12 cellular contexts compared by ENCODE assay signal in the genomic region with DNA sequence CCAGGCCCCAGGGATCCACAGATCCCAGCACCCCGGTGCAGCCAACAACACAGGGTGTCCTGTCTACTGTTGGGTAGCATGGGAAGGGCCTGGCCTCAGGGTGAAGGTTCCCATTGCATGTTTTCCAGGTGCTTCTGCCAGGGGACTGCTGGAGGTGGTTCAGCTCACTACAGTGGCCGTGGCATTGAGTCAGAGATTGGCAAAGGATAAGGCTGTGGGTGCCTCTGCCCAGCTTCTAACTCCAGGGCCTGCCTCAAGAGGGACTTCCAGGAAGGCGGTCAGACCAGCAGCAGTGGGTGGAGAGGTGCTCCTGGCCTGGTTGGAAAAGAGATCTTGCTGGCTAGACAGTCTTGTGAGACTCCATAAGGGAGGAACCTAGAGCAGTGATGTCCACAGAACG.
"Had no signal": no experiment of that assay in that cellular context is flagged by ENCODE, and none has a peak within 500 bp of the region (broad histone marks: within the 10 kb centered on the region; RNA-seq: fewer than 3 reads in every experiment).

No MANE protein-coding gene starts in this region.

- H3K9me3 Mint-ChIP-seq: activated B cell treated with CpG ODN at 0.5 μM for 24 hours; activated CD4-positive, alpha-beta T cell treated with anti-CD3 and anti-CD28 coated beads, Interleukin-2, amount 10 ng/mL, durations not matched to agents 24 days and 14 days; activated naive CD4-positive, alpha-beta T cell treated with anti-CD3 and anti-CD28 coated beads, Interleukin-2, amount 10 ng/mL, durations not matched to agents 7 days and 5 days; dendritic cell treated with granulocyte-macrophage colony-stimulating factor and Interleukin-4, amounts not matched to agents 40 ng/mL and 50 ng/mL, for 4 days; naive thymus-derived CD4-positive, alpha-beta T cell had no signal

- H3K9me3 ChIP-seq: body of pancreas, esophagus muscularis mucosa, transverse colon had no signal

- H3K27me3 Mint-ChIP-seq: activated B cell treated with CpG ODN at 0.5 μM for 24 hours; activated CD4-positive, alpha-beta T cell treated with anti-CD3 and anti-CD28 coated beads, Interleukin-2, amount 10 ng/mL, durations not matched to agents 24 days and 14 days; activated naive CD4-positive, alpha-beta T cell treated with anti-CD3 and anti-CD28 coated beads, Interleukin-2, amount 10 ng/mL, durations not matched to agents 7 days and 5 days; naive thymus-derived CD4-positive, alpha-beta T cell had no signal

- H3K4me3 ChIP-seq: body of pancreas, esophagus muscularis mucosa, lung, transverse colon had no signal

- H3K27me3 ChIP-seq: body of pancreas, esophagus muscularis mucosa, transverse colon had no signal

- H3K4me1 ChIP-seq: transverse colon had no signal

- H3K4me3 Mint-ChIP-seq: activated B cell treated with CpG ODN at 0.5 μM for 24 hours; activated CD4-positive, alpha-beta T cell treated with anti-CD3 and anti-CD28 coated beads, Interleukin-2, amount 10 ng/mL, durations not matched to agents 24 days and 14 days; activated naive CD4-positive, alpha-beta T cell treated with anti-CD3 and anti-CD28 coated beads, Interleukin-2, amount 10 ng/mL, durations not matched to agents 7 days and 5 days; dendritic cell treated with granulocyte-macrophage colony-stimulating factor and Interleukin-4, amounts not matched to agents 40 ng/mL and 50 ng/mL, for 4 days; naive thymus-derived CD4-positive, alpha-beta T cell had no signal

- H3K27ac ChIP-seq: body of pancreas, transverse colon had no signal

- ATAC-seq: body of pancreas; naive thymus-derived CD4-positive, alpha-beta T cell had no signal

- DNase-seq: activated B cell treated with CpG ODN at 0.5 μM for 24 hours; activated CD4-positive, alpha-beta T cell treated with anti-CD3 and anti-CD28 coated beads, Interleukin-2, amount 10 ng/mL, durations not matched to agents 24 days and 14 days; activated CD8-positive, alpha-beta memory T cell treated with anti-CD3 and anti-CD28 coated beads for 24 hours; activated naive CD4-positive, alpha-beta T cell treated with anti-CD3 and anti-CD28 coated beads, Interleukin-2, amount 10 ng/mL, durations not matched to agents 7 days and 5 days; body of pancreas; left cardiac atrium; naive thymus-derived CD4-positive, alpha-beta T cell; small intestine; transverse colon had no signal

- H3K27ac Mint-ChIP-seq: activated B cell treated with CpG ODN at 0.5 μM for 24 hours; activated CD4-positive, alpha-beta T cell treated with anti-CD3 and anti-CD28 coated beads, Interleukin-2, amount 10 ng/mL, durations not matched to agents 24 days and 14 days; dendritic cell treated with granulocyte-macrophage colony-stimulating factor and Interleukin-4, amounts not matched to agents 40 ng/mL and 50 ng/mL, for 4 days had no signal

- H3K4me1 Mint-ChIP-seq: activated B cell treated with CpG ODN at 0.5 μM for 24 hours; activated CD4-positive, alpha-beta T cell treated with anti-CD3 and anti-CD28 coated beads, Interleukin-2, amount 10 ng/mL, durations not matched to agents 24 days and 14 days; activated naive CD4-positive, alpha-beta T cell treated with anti-CD3 and anti-CD28 coated beads, Interleukin-2, amount 10 ng/mL, durations not matched to agents 7 days and 5 days; naive thymus-derived CD4-positive, alpha-beta T cell had no signal
